5 cellular contexts compared by ENCODE assay signal in the genomic region with DNA sequence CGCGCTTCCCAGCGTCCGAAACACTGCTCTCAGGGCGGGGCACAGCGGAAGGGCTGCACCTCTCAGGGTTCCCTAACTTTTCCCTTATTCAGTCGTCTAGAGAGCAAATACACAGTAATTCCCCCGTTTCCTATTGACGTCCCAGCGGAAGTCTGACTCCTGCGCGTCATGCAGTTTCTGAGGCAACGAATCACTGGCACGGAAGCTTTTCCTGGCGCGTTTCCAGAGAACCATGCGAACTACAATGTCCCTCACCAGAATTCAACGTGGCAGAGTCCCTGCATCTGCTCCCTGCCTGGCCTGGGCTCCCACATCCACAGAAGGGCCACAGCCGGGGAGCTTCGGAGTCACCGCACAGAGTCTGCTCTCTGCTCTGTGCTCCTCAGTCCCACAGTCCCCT. TPM values are rescaled to one million over a fixed set of nuclear protein-coding genes. Genes with fewer than 3 reads are reported as not detected.
"Had no signal": no experiment of that assay in that cellular context is flagged by ENCODE, and none has a peak within 500 bp of the region (broad histone marks: within the 10 kb centered on the region; RNA-seq: fewer than 3 reads in every experiment).

No MANE protein-coding gene starts in this region.

RNA-seq across cellular contexts. Expression of gene FAM90A1, which starts 6.0 kb away (rescaled TPM):
- total RNA-seq: naive thymus-derived CD8-positive, alpha-beta T cell; osteocyte; smooth muscle cell; suprapubic skin had no signal
- polyA plus RNA-seq: neural cell, smooth muscle cell had no signal
